In the genomic region with DNA sequence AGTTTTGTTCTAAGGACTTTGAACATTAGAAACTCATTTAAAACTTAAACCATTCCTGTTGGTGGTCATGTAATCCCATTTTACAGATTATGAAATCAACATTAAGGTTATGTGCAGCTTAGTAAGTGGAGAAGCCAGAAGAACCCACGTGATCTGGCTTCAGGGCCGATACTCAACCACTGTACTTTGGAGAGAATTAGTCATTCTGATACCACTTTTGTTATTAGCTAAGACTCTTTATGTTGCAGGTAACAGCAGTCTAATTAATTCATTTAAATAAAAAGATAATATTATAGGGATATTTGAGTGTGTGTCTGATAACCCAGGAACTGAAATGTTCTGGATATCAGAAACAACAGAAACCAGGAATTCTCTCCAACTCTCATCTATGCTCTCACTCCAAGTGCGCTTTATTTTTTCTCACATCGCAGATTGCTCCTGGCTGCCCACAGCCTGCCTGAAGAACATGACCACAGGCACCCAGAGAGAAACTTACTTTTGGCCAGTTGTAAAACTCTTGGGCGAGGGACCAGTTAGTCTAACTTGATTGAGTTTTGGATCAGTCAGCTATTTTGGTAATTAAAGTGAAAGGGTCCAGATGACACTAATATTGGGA, we compare ENCODE assay signal across 10 cellular contexts. TPM values are rescaled to one million over a fixed set of nuclear protein-coding genes. Genes with fewer than 3 reads are reported as not detected.
A peak's percentile ranks its signal among the peaks of the same experiment; 100 is the strongest.
DNase-seq lines count a peak whose midpoint lies in the region; ATAC-seq and TF ChIP-seq lines count a peak whose summit lies in the region.
"Had no signal": no experiment of that assay in that cellular context is flagged by ENCODE, and none has a peak within 500 bp of the region (broad histone marks: within the 10 kb centered on the region; RNA-seq: fewer than 3 reads in every experiment).

No MANE protein-coding gene starts in this region.

- no peaks in the 10 kb centered on the region for H3K36me3 ChIP-seq in thyroid gland
- H3K36me3 ChIP-seq in left ventricle myocardium inferior = no peaks in the 10 kb centered on the region

- H3K27ac ChIP-seq in epithelial cell of prostate = peak overlapping the region; percentile 33
- no peak overlapping the region for H3K27ac ChIP-seq in thyroid gland
- no peak overlapping the region for H3K27ac ChIP-seq in left ventricle myocardium inferior (replicated peaks)
- H3K27ac ChIP-seq: VCaP had no signal

- 92% methylated on average over 5 of the region's 5 CpGs for WGBS in thyroid gland, 2 donors

- no peak for TF ChIP-seq CTCF in thyroid gland (IDR thresholded peaks at IDR 0.05)
- no peak for TF ChIP-seq CTCF in left ventricle myocardium inferior (IDR thresholded peaks at IDR 0.05; ENCODE audit: borderline replicate concordance)

- intact Hi-C loops in thyroid gland (cut with DNase I) = no loop called here
- intact Hi-C loops in left ventricle myocardium inferior (cut with micrococcal nuclease) = no loop called here

- H3K27me3 ChIP-seq in thyroid gland (no peaks in the 10 kb centered on the region), left ventricle myocardium inferior (ENCODE audit: low read depth) (no peaks in the 10 kb centered on the region)

- H3K4me3 ChIP-seq in thyroid gland (replicated peaks in 1 of 3) (no peak overlapping the region), left ventricle myocardium inferior (no peak overlapping the region)

- peaks cover 23 to 42% of the 10 kb centered on the region in 2 donors for H3K4me1 ChIP-seq in thyroid gland
- H3K4me1 ChIP-seq in left ventricle myocardium inferior = peaks cover 57% of the 10 kb centered on the region

- TF ChIP-seq POLR2A in thyroid gland (IDR thresholded peaks at IDR 0.05) = no peak
- no peak for TF ChIP-seq POLR2A in erythroblast (IDR thresholded peaks at IDR 0.05; ENCODE audit: low read length)

- H3K9me3 ChIP-seq in thyroid gland = no peaks in the 10 kb centered on the region
- no peaks in the 10 kb centered on the region for H3K9me3 ChIP-seq in left ventricle myocardium inferior (replicated peaks)

- DNase-seq in epithelial cell of prostate (ENCODE audit: low read depth, low spot score) (peak; percentile 24), thyroid gland (no peak), erythroblast (lab: John Stamatoyannopoulos, UW) (no peak), left ventricle myocardium inferior (no peak), NCI-H1417 (lab: John Stamatoyannopoulos, UW) (no peak)
- DNase-seq: stimulated activated CD4-positive, alpha-beta T cell treated with anti-CD3 and anti-CD28 coated beads, Interleukin-4, amount 100 ng/mL, for 1 hour had no signal

- ATAC-seq in GM18517 (IDR thresholded peaks at IDR 0.05; ENCODE audit: unreplicated experiment) (peak; percentile 87), GM21526 (IDR thresholded peaks at IDR 0.05; ENCODE audit: low FRiP score, unreplicated experiment) (peak; percentile 88), HG03342 (IDR thresholded peaks at IDR 0.05; ENCODE audit: unreplicated experiment) (peak; percentile 84)

RNA-seq across cellular contexts. Expression of gene UBE2E1, which starts 25.2 kb away (rescaled TPM):
- total RNA-seq in thyroid gland = 10 to 100 TPM; 61.6 to 88.4 (median 79.6) TPM
- total RNA-seq in left ventricle myocardium inferior = 65.0 TPM
